ENCODE assay signal across 9 cellular contexts in the genomic region with DNA sequence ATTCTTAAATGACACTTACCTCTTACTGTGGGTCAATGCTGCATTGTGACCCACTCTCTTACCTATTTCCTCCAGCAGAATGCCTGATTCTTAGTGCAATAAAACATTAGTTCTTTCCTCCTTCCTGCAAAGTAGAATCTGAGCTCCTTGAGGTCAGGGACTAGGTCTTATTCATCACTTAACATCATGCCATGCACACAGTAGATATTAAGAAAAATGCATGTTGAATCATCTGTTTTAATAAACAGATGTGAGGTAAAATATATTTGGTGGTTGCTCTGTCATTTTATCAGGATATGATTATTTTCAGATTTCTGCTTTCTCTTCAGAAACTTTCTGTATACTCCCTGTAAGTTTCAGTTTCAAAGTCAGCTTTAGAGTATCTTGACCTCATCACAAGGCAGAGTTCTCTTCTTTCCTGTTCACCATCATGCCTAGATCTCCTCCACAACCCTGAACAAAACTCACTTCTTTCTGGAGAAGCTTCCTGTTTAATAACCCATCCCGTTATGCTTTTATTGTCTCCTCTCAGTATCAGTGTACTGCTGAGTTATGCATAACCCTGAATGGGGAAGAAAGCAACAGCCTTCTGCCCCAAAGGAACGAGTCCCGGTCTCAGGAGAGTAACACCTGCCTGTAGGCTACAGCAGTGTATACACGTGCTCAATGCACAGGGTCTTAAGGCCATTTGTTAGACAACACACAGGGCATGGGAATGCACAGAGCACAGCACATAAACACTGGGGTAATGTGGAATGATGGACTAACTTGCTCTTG. TPM values are rescaled to one million over a fixed set of nuclear protein-coding genes. Genes with fewer than 3 reads are reported as not detected.
DNase-seq lines count a peak whose midpoint lies in the region; ATAC-seq and TF ChIP-seq lines count a peak whose summit lies in the region.
"Had no signal": no experiment of that assay in that cellular context is flagged by ENCODE, and none has a peak within 500 bp of the region (broad histone marks: within the 10 kb centered on the region; RNA-seq: fewer than 3 reads in every experiment).

No MANE protein-coding gene starts in this region.

- H3K9me3 Mint-ChIP-seq in memory B cell (no peaks in the 10 kb centered on the region), CD14-positive monocyte (peaks cover 0 to 2% (median 0%) of the 10 kb centered on the region in 7 donors)

- H3K4me3 ChIP-seq in GM06990 (replicated peaks; ENCODE audit: low read depth, low read length) (no peak overlapping the region), OCI-LY1 (ENCODE audit: low read depth, low read length, poor library complexity, severe bottlenecking) (no peak overlapping the region)

- no peaks in the 10 kb centered on the region for H3K9me3 ChIP-seq in OCI-LY1 (ENCODE audit: low read length)

- H3K27ac Mint-ChIP-seq in memory B cell (peak overlapping the region; percentile 63), CD14-positive monocyte (peak overlapping the region in 1 of 7 donors; percentile 34)

- peak; percentile 31 for DNase-seq in GM06990 (ENCODE audit: extremely low read depth, insufficient read length)
- no peak for DNase-seq in memory B cell (ENCODE audit: low spot score in 2 of 2)
- no peak for DNase-seq in iPS-NIHi7 (ENCODE audit: extremely low spot score)
- no peak for DNase-seq in effector CD4-positive, alpha-beta T cell
- no peak for DNase-seq in caudate nucleus (lab: John Stamatoyannopoulos, UW)
- no peak for DNase-seq in CD14-positive monocyte (ENCODE audit: low spot score)
- DNase-seq: NCI-H146 had no signal

- H3K27me3 ChIP-seq in GM06990 (replicated peaks; ENCODE audit: control insufficient read depth, insufficient read depth, low read length) (no peaks in the 10 kb centered on the region), OCI-LY1 (ENCODE audit: insufficient read depth, low read length) (peaks cover 2% of the 10 kb centered on the region; the same call in 1 of the 2 replicates)

- H3K27ac ChIP-seq in OCI-LY1 (ENCODE audit: low read depth, low read length, poor library complexity, severe bottlenecking) (no peak overlapping the region), caudate nucleus (ENCODE audit: low read depth, low read length) (no peak overlapping the region)

- H4K20me1 ChIP-seq in OCI-LY1 (ENCODE audit: insufficient read depth, low read length): no peaks in the 10 kb centered on the region

- peaks cover 16% of the 10 kb centered on the region for H3K4me1 Mint-ChIP-seq in memory B cell
- peaks cover 28% of the 10 kb centered on the region for H3K4me1 Mint-ChIP-seq in CD14-positive monocyte

- no peak overlapping the region for H2AFZ ChIP-seq in OCI-LY1 (ENCODE audit: low read length)

- peaks cover 2% of the 10 kb centered on the region for H3K36me3 Mint-ChIP-seq in memory B cell
- no peaks in the 10 kb centered on the region for H3K36me3 Mint-ChIP-seq in CD14-positive monocyte

- H3K9ac ChIP-seq in OCI-LY1 (ENCODE audit: low read length): no peak overlapping the region

- ATAC-seq in GM21381 (IDR thresholded peaks at IDR 0.05; ENCODE audit: unreplicated experiment): peak; percentile 66
- ATAC-seq in memory B cell (ENCODE audit: low read depth): peak; percentile 80

- no peaks in the 10 kb centered on the region for H3K79me2 ChIP-seq in OCI-LY1 (ENCODE audit: insufficient read depth, low read length)

- peak overlapping the region; percentile 66 for H3K4me3 Mint-ChIP-seq in memory B cell
- peak overlapping the region in 1 of 2 donors; percentile 27 for H3K4me3 Mint-ChIP-seq in CD14-positive monocyte

- H3K9me2 ChIP-seq in OCI-LY1 (ENCODE audit: low read depth, low read length): no peaks in the 10 kb centered on the region

- no peaks in the 10 kb centered on the region for H3K27me3 Mint-ChIP-seq in memory B cell
- peaks cover 5 to 23% (median 8%) of the 10 kb centered on the region in 3 donors for H3K27me3 Mint-ChIP-seq in CD14-positive monocyte (ENCODE audit: low read depth in 3 of 3)

- H3F3A ChIP-seq in OCI-LY1 (ENCODE audit: insufficient read depth, low read length): no peaks in the 10 kb centered on the region

- H3K4me2 ChIP-seq in OCI-LY1 (ENCODE audit: low read length): 0 out of 2 replicates have a peak overlapping the region, but pooled peaks have one; percentile 4

- intact Hi-C loops in CD14-positive monocyte (cut with micrococcal nuclease): no loop called here

- H3K36me3 ChIP-seq in GM06990 (ENCODE audit: control insufficient read depth, insufficient read depth, low read length) (no peaks in the 10 kb centered on the region), OCI-LY1 (ENCODE audit: insufficient read depth, low read length) (no peaks in the 10 kb centered on the region; the same call in 1 of the 2 replicates)

- TF ChIP-seq CTCF in GM06990 (IDR thresholded peaks at IDR 0.05; ENCODE audit: insufficient read depth, low read length, poor library complexity, severe bottlenecking): no peak
- TF ChIP-seq CTCF in OCI-LY1 (IDR thresholded peaks at IDR 0.05; ENCODE audit: low read length): no peak
- TF ChIP-seq CTCF in CD14-positive monocyte (IDR thresholded peaks at IDR 0.05): no peak

- no peaks in the 10 kb centered on the region for H3K4me1 ChIP-seq in OCI-LY1 (ENCODE audit: insufficient read depth, low read length, severe bottlenecking)

RNA-seq across cellular contexts. Expression of a gene that starts 30.3 kb away (rescaled TPM):
- 100 to 1,000 TPM; 241 to 251 TPM for polyA plus RNA-seq in CD14-positive monocyte

RNA-seq across cellular contexts. Expression of a gene that starts 35.0 kb away (rescaled TPM):
- under 1 TPM in 1 of 2 donors, not detected in 1; 0.11 TPM for polyA plus RNA-seq in CD14-positive monocyte

RNA-seq across cellular contexts. Expression of a gene that starts 53.7 kb away (rescaled TPM):
- polyA plus RNA-seq in CD14-positive monocyte: under 1 TPM; 0.10 to 0.18 TPM
